Comparison of ENCODE assay signal across 12 cellular contexts in genomic region chr6:131733376-131734016, GRCh38. TPM values are rescaled to one million over a fixed set of nuclear protein-coding genes. Genes with fewer than 3 reads are reported as not detected.
DNase-seq lines count a peak whose midpoint lies in the region; FAIRE-seq and TF ChIP-seq lines count a peak whose summit lies in the region.
"Had no signal": no experiment of that assay in that cellular context is flagged by ENCODE, and none has a peak within 500 bp of the region (broad histone marks: within the 10 kb centered on the region; RNA-seq: fewer than 3 reads in every experiment).

No MANE protein-coding gene starts in this region.

- peaks cover 3% of the 10 kb centered on the region for H3K4me1 ChIP-seq in ACC112 (ENCODE audit: control insufficient read depth, insufficient read depth, low read length, unreplicated experiment)
- no peaks in the 10 kb centered on the region for H3K4me1 ChIP-seq in vagina

- no peaks in the 10 kb centered on the region for H3K36me3 ChIP-seq in ACC112 (ENCODE audit: insufficient read depth, low read length)
- H3K36me3 ChIP-seq in vagina = no peaks in the 10 kb centered on the region

- no peak for TF ChIP-seq POLR2A in vagina (IDR thresholded peaks at IDR 0.05)
- TF ChIP-seq POLR2A in GM12891 (IDR thresholded peaks at IDR 0.05; ENCODE audit: low read depth, low read length) = no peak

- H3K4me3 ChIP-seq in ACC112 (ENCODE audit: low read depth, low read length) = peak overlapping the region; percentile 57
- peak overlapping the region in 1 of 2 donors; percentile 22 for H3K4me3 ChIP-seq in cardiac fibroblast (replicated peaks in 1 of 2; ENCODE audit: low read depth in 2 of 2, low read length in 2 of 2)
- no peak overlapping the region for H3K4me3 ChIP-seq in vagina

- TF ChIP-seq CTCF in cardiac fibroblast (IDR thresholded peaks at IDR 0.05; ENCODE audit: low read depth, low read length) = no peak
- TF ChIP-seq CTCF in vagina (IDR thresholded peaks at IDR 0.05) = no peak

- peak; percentile 87 for DNase-seq in LHCN-M2 (ENCODE audit: low read depth)
- peak; percentile 16 to 94 for DNase-seq in cardiac fibroblast (ENCODE audit: low read depth in 2 of 2)
- peak; percentile 31 for DNase-seq in midbrain (lab: John Stamatoyannopoulos, UW)
- DNase-seq in vagina (ENCODE audit: extremely low spot score in 2 of 2) = no peak
- DNase-seq in GM12891 (ENCODE audit: insufficient read length, low spot score) = no peak
- no peak for DNase-seq in activated CD4-positive, CD25-positive, alpha-beta regulatory T cell (lab: John Stamatoyannopoulos, UW)
- DNase-seq in DMS53 treated with DMSO at 0.1 percent for 48 hours (lab: John Stamatoyannopoulos, UW; ENCODE audit: unreplicated experiment) = no peak
- DNase-seq: activated B cell treated with CpG ODN at 0.5 μM for 24 hours, AML-193, retina, RPMI8226 had no signal

- H3K27ac ChIP-seq in ACC112 (ENCODE audit: low read depth, low read length) (peak overlapping the region; percentile 63), vagina (no peak overlapping the region)

- H3K27me3 ChIP-seq in ACC112 (ENCODE audit: insufficient read depth, low read length) (no peaks in the 10 kb centered on the region), vagina (no peaks in the 10 kb centered on the region)

- no peak for FAIRE-seq in GM12891 (lab: Jason Lieb, UNC)

- H2AFZ ChIP-seq in ACC112 (ENCODE audit: low read length, unreplicated experiment) = peak overlapping the region; percentile 55

- intact Hi-C loops in vagina (cut with DNase I) = no loop called here

- H3K79me2 ChIP-seq in ACC112 (ENCODE audit: control insufficient read depth, insufficient read depth, low read length, unreplicated experiment) = no peaks in the 10 kb centered on the region

- H3K9me3 ChIP-seq in vagina = no peaks in the 10 kb centered on the region

TF ChIP-seq in GM12891, 5 proteins besides CTCF, POLR2A, EP300 and RAD21:
- TF ChIP-seq POLR2AphosphoS5 (IDR thresholded peaks at IDR 0.05; ENCODE audit: low read depth, low read length) (no peak), POU2F2 (IDR thresholded peaks at IDR 0.05; ENCODE audit: low read depth, low read length) (no peak), PAX5 (IDR thresholded peaks at IDR 0.05; ENCODE audit: insufficient read depth, low read length, severe bottlenecking) (no peak), SPI1 (IDR thresholded peaks at IDR 0.05; ENCODE audit: low read depth, low read length) (no peak), TAF1 (IDR thresholded peaks at IDR 0.05; ENCODE audit: low read depth, low read length) (no peak)

RNA-seq across cellular contexts. Expression of gene CTAGE9, which starts 22.7 kb away (rescaled TPM):
- total RNA-seq in LHCN-M2 (2014; rRNA removed) (not detected in 2 replicates), vagina (not detected)
- polyA plus RNA-seq in LHCN-M2 (2012) = not detected
- polyA plus RNA-seq in GM12891 (2012; ENCODE audit: low read depth, missing spikeins) = not detected
- total RNA-seq: activated B cell treated with CpG ODN at 0.5 μM for 24 hours had no signal

RNA-seq across cellular contexts. Expression of gene OR2A4, which starts 32.3 kb away (rescaled TPM):
- total RNA-seq in LHCN-M2 (2014; rRNA removed) = 0.06 TPM in 1 of 2 replicates, not detected in the other
- not detected for polyA plus RNA-seq in LHCN-M2 (2012)
- total RNA-seq in vagina = not detected
- not detected for polyA plus RNA-seq in GM12891 (2012; ENCODE audit: low read depth, missing spikeins)
- total RNA-seq: activated B cell treated with CpG ODN at 0.5 μM for 24 hours had no signal

Comparison
In these comparisons a context has a peak if more than half of its experiments do, and no peak if none do; other contexts are left out.
1. DNase-seq: peak in LHCN-M2 (single experiment), cardiac fibroblast (2 of 2) and midbrain (single experiment); none in vagina (0 of 2), GM12891 (single experiment), activated CD4-positive, CD25-positive, alpha-beta regulatory T cell (0 of 4) and DMS53 treated with DMSO at 0.1 percent for 48 hours (single experiment).